ENCODE assay signal across 8 cellular contexts in genomic region chr13:33228645-33229445, GRCh38. TPM values are rescaled to one million over a fixed set of nuclear protein-coding genes. Genes with fewer than 3 reads are reported as not detected.
DNase-seq lines count a peak whose midpoint lies in the region; ATAC-seq, FAIRE-seq and TF ChIP-seq lines count a peak whose summit lies in the region.

No MANE protein-coding gene starts in this region.

- SMC1A ChIA-PET in GM12878 (lab: Charles Lee; ENCODE audit: uncharacterized antibody, unreplicated experiment): interaction anchor here (0.6 to 4.8 kb wide), 19 partner anchors 9 to 496 kb away, joined by 3 to 21 read pairs (median 4); partner anchors contain the start of gene STARD13

- peak; percentile 96 for FAIRE-seq in GM12878 (lab: Jason Lieb, UNC)

- no peak overlapping the region for H3K9ac ChIP-seq in GM12878 (ENCODE audit: control insufficient read depth, insufficient read depth, low read length)

- H4K20me1 ChIP-seq in GM12878 (ENCODE audit: control insufficient read depth, insufficient read depth): no peaks in the 10 kb centered on the region

- no peak overlapping the region for H3K27ac ChIP-seq in GM12878 (ENCODE audit: control insufficient read depth, insufficient read depth)

- TF ChIP-seq CTCF in GM12878 (IDR thresholded peaks at IDR 0.05 in 2 of 3, conservative IDR thresholded peaks at IDR 0.05 in 1 of 3; ENCODE audit: control insufficient read depth in 2 of 3, extremely low read depth in 1 of 3, insufficient read depth in 1 of 3, low read depth in 3 of 3, low read length in 3 of 3): peak; percentile 83 to 98 (median 94)

- in situ Hi-C loops in GM12878 (cut with MboI): loop anchor here (5.0 kb wide), 1 partner anchor 493 kb away; no protein-coding TSS in a partner anchor

- TF ChIP-seq POLR2A in GM12878 (IDR thresholded peaks at IDR 0.05; ENCODE audit: low read depth, low read length): no peak

- H2AFZ ChIP-seq in GM12878 (ENCODE audit: control insufficient read depth, low read depth, low read length): peak overlapping the region; percentile 29; the same call in 1 of the 2 replicates

- POLR2A ChIA-PET in GM12878 (lab: Charles Lee): interaction anchor here (0.6 to 1.7 kb wide), 2 partner anchors 309 to 314 kb away, joined by 4 read pairs; no protein-coding TSS in a partner anchor

- H3K79me2 ChIP-seq in GM12878 (ENCODE audit: control insufficient read depth, insufficient read depth, low read length): no peaks in the 10 kb centered on the region

- intact Hi-C loops in GM12878 (cut with micrococcal nuclease; ENCODE audit: unreplicated experiment): loop anchor here (1.0 kb wide), 3 partner anchors 259 to 494 kb away; no protein-coding TSS in a partner anchor

- H3K9me3 Mint-ChIP-seq in stimulated activated naive B cell treated with anti-CD40 and anti-IgM and Interleukin-4, amounts not matched to agents 10 μg/mL and 1 μg/mL and 100 μg/mL, for 72 hours: peaks cover 7 to 16% of the 10 kb centered on the region in 2 donors

- no peaks in the 10 kb centered on the region for H3K27me3 ChIP-seq in GM12878 (replicated peaks in 1 of 2; ENCODE audit: control insufficient read depth in 2 of 2, insufficient read depth in 2 of 2, low read length in 1 of 2)

- H3K9me3 ChIP-seq in GM12878 (replicated peaks; ENCODE audit: control insufficient read depth, insufficient read depth, low read length): peaks cover 4% of the 10 kb centered on the region

- TF ChIP-seq EP300 in GM12878 (IDR thresholded peaks at IDR 0.05; ENCODE audit: borderline replicate concordance in 1 of 2, control insufficient read depth in 1 of 2, low read depth in 2 of 2, low read length in 2 of 2): no peak

- WGBS in GM12878 (ENCODE audit: insufficient coverage, insufficient replicate concordance, low lambda C conversion rate, missing lambda C conversion rate): 37% methylated on average over 12 of the region's 12 CpGs

- peak; percentile 98 for TF ChIP-seq RAD21 in GM12878 (IDR thresholded peaks at IDR 0.05; ENCODE audit: insufficient read depth, low read depth, low read length)

- no peaks in the 10 kb centered on the region for H3K36me3 ChIP-seq in GM12878 (ENCODE audit: control insufficient read depth in 2 of 2, insufficient read depth in 2 of 2, low read length in 1 of 2)

- H3K4me2 ChIP-seq in GM12878 (ENCODE audit: control insufficient read depth, insufficient read depth): no peak overlapping the region

- no peak overlapping the region for H3K27ac Mint-ChIP-seq in stimulated activated naive B cell treated with anti-CD40 and anti-IgM and Interleukin-4, amounts not matched to agents 10 μg/mL and 1 μg/mL and 100 μg/mL, for 72 hours

- H3K4me1 Mint-ChIP-seq in stimulated activated naive B cell treated with anti-CD40 and anti-IgM and Interleukin-4, amounts not matched to agents 10 μg/mL and 1 μg/mL and 100 μg/mL, for 72 hours: peaks cover 0 to 3% of the 10 kb centered on the region in 2 donors

- CTCF ChIA-PET in GM12878 (lab: Yijun Ruan, JAX): interaction anchor here (0.6 to 6.5 kb wide), 30 partner anchors 9 to 494 kb away, joined by 3 to 44 read pairs (median 5); no protein-coding TSS in a partner anchor

- DNase-seq in stimulated activated CD4-positive, alpha-beta T cell treated with anti-CD3 and anti-CD28 coated beads, Interleukin-4, amount 100 ng/mL, for 24 hours: peak; percentile 15
- DNase-seq in stimulated activated CD4-positive, alpha-beta T cell treated with anti-CD3 and anti-CD28 coated beads, Interleukin-1b, Interleukin-23, amount 100 ng/mL, for 48 hours: no peak
- DNase-seq in NCI-H345 (lab: John Stamatoyannopoulos, UW) (peak; percentile 20), GM12878 (ENCODE audit: low read depth, low spot score) (no peak), iPS-NIHi7 (ENCODE audit: extremely low spot score) (peak; percentile 57)
- DNase-seq in stimulated activated naive B cell treated with anti-CD40 and anti-IgM and Interleukin-4, amounts not matched to agents 10 μg/mL and 1 μg/mL and 100 μg/mL, for 72 hours: no peak
- no peak for DNase-seq in stimulated activated CD4-positive, alpha-beta T cell treated with anti-CD3 and anti-CD28 coated beads, Interleukin-2, amount 100 ng/mL, for 24 hours

- no peaks in the 10 kb centered on the region for H3K4me1 ChIP-seq in GM12878 (ENCODE audit: control insufficient read depth, insufficient read depth, low read length)

- no peak overlapping the region for H3K4me3 ChIP-seq in GM12878

- no peak overlapping the region for H3K4me3 Mint-ChIP-seq in stimulated activated naive B cell treated with anti-CD40 and anti-IgM and Interleukin-4, amounts not matched to agents 10 μg/mL and 1 μg/mL and 100 μg/mL, for 72 hours

- peaks cover 4 to 6% of the 10 kb centered on the region in 2 donors for H3K27me3 Mint-ChIP-seq in stimulated activated naive B cell treated with anti-CD40 and anti-IgM and Interleukin-4, amounts not matched to agents 10 μg/mL and 1 μg/mL and 100 μg/mL, for 72 hours

- ATAC-seq in HG02642 (IDR thresholded peaks at IDR 0.05; ENCODE audit: poor library complexity, unreplicated experiment) (peak; percentile 81), GM12878 (peak; percentile 94)
- ATAC-seq in stimulated activated naive B cell treated with anti-CD40 and anti-IgM and Interleukin-4, amounts not matched to agents 10 μg/mL and 1 μg/mL and 100 μg/mL, for 72 hours (replicated peaks): peak; percentile 72 to 76

- BruUV-seq in GM12878 (replicated peaks; lab: Mats Ljungman, UMichigan): no TSS peak

- peaks cover 3 to 13% of the 10 kb centered on the region in 2 donors for H3K36me3 Mint-ChIP-seq in stimulated activated naive B cell treated with anti-CD40 and anti-IgM and Interleukin-4, amounts not matched to agents 10 μg/mL and 1 μg/mL and 100 μg/mL, for 72 hours

- RAD21 ChIA-PET in GM12878 (lab: Charles Lee; ENCODE audit: unreplicated experiment): interaction anchor here (0.6 to 3.7 kb wide), 20 partner anchors 9 to 529 kb away, joined by 3 to 27 read pairs (median 4); no protein-coding TSS in a partner anchor

TF ChIP-seq in GM12878, 131 proteins besides CTCF, POLR2A, EP300 and RAD21 (continues in another document):
- TF ChIP-seq, protein P1, sequence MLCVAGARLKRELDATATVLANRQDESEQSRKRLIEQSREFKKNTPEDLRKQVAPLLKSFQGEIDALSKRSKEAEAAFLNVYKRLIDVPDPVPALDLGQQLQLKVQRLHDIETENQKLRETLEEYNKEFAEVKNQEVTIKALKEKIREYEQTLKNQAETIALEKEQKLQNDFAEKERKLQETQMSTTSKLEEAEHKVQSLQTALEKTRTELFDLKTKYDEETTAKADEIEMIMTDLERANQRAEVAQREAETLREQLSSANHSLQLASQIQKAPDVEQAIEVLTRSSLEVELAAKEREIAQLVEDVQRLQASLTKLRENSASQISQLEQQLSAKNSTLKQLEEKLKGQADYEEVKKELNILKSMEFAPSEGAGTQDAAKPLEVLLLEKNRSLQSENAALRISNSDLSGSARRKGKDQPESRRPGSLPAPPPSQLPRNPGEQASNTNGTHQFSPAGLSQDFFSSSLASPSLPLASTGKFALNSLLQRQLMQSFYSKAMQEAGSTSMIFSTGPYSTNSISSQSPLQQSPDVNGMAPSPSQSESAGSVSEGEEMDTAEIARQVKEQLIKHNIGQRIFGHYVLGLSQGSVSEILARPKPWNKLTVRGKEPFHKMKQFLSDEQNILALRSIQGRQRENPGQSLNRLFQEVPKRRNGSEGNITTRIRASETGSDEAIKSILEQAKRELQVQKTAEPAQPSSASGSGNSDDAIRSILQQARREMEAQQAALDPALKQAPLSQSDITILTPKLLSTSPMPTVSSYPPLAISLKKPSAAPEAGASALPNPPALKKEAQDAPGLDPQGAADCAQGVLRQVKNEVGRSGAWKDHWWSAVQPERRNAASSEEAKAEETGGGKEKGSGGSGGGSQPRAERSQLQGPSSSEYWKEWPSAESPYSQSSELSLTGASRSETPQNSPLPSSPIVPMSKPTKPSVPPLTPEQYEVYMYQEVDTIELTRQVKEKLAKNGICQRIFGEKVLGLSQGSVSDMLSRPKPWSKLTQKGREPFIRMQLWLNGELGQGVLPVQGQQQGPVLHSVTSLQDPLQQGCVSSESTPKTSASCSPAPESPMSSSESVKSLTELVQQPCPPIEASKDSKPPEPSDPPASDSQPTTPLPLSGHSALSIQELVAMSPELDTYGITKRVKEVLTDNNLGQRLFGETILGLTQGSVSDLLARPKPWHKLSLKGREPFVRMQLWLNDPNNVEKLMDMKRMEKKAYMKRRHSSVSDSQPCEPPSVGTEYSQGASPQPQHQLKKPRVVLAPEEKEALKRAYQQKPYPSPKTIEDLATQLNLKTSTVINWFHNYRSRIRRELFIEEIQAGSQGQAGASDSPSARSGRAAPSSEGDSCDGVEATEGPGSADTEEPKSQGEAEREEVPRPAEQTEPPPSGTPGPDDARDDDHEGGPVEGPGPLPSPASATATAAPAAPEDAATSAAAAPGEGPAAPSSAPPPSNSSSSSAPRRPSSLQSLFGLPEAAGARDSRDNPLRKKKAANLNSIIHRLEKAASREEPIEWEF (IDR thresholded peaks at IDR 0.05; ENCODE audit: insufficient replicate concordance, low read depth, low read length): peak; percentile 44
- 0 out of 2 replicates have a peak, but pooled peaks have one; percentile 19 for TF ChIP-seq NFIC (IDR thresholded peaks at IDR 0.05; ENCODE audit: low read depth, low read length)

RNA-seq across cellular contexts. Expression of gene STARD13, which starts 56.7 kb away (rescaled TPM):
- 81.3 and 82.3 TPM in 2 replicates for total RNA-seq in GM12878 (2013; cell fraction: nucleolus; rRNA removed)
- 12.8 and 14.0 TPM in 2 replicates for total RNA-seq in GM12878 (2014; rRNA removed)
- 9.0 and 9.3 TPM in 2 replicates for total RNA-seq in GM12878 (2014; rRNA removed; fragmentation: Illumina TruSeq; extraction: Trizol)
- total RNA-seq in GM12878 (2021): 15.1 and 15.9 TPM in 2 replicates
- polyA plus RNA-seq in GM12878 (2011; ENCODE audit: low read depth): 1.5 TPM
- polyA plus RNA-seq in GM12878 (2011; rRNA removed): 35.7 and 41.6 TPM in 2 replicates
- 26.2 and 26.5 TPM in 2 replicates for polyA plus RNA-seq in GM12878 (2011; cell fraction: cytosol; rRNA removed)
- 90.1 and 92.8 TPM in 2 replicates for polyA plus RNA-seq in GM12878 (2011; cell fraction: nucleus; rRNA removed)
- 2.1 and 4.1 TPM in 2 replicates for polyA plus RNA-seq in GM12878 (2012)
- 7.5 and 8.6 TPM in 2 replicates for polyA plus RNA-seq in GM12878 (2014; fragmentation: Illumina TruSeq; extraction: Trizol)
- 1 to 10 TPM; 4.0 to 4.1 TPM for polyA plus RNA-seq in GM12878 (2014; fragmentation: Nextera tagmentation; extraction: Ambion mirVana)
- 7.9 and 11.5 TPM in 2 replicates for polyA plus RNA-seq in GM12878 (2014; rRNA removed)
- polyA plus RNA-seq in GM12878 (2016; fragmentation: Nextera tagmentation; extraction: Ambion mirVana): 10 to 100 TPM in 1 of 2 experiments, 1 to 10 TPM in 1; 9.8 to 10.5 TPM
- 91.4 and 92.1 TPM in 2 replicates for polyA minus RNA-seq in GM12878 (2011; rRNA and poly(A)+ RNA removed)
- 17.9 and 24.3 TPM in 2 replicates for polyA minus RNA-seq in GM12878 (2011; cell fraction: cytosol; rRNA and poly(A)+ RNA removed)
- polyA minus RNA-seq in GM12878 (2011; cell fraction: nucleus; rRNA and poly(A)+ RNA removed): 85.5 and 147 TPM in 2 replicates

Comparison
In these comparisons a context has a peak if more than half of its experiments do, and no peak if none do; other contexts are left out.
1. DNase-seq: peak in stimulated activated CD4-positive, alpha-beta T cell treated with anti-CD3 and anti-CD28 coated beads, Interleukin-4, amount 100 ng/mL, for 24 hours (single experiment), NCI-H345 (single experiment) and iPS-NIHi7 (single experiment); none in stimulated activated CD4-positive, alpha-beta T cell treated with anti-CD3 and anti-CD28 coated beads, Interleukin-1b, Interleukin-23, amount 100 ng/mL, for 48 hours (single experiment), GM12878 (single experiment), stimulated activated naive B cell treated with anti-CD40 and anti-IgM and Interleukin-4, amounts not matched to agents 10 μg/mL and 1 μg/mL and 100 μg/mL, for 72 hours (single experiment) and stimulated activated CD4-positive, alpha-beta T cell treated with anti-CD3 and anti-CD28 coated beads, Interleukin-2, amount 100 ng/mL, for 24 hours (0 of 2).
2. Peak in every context shown above with its lines, with median percentiles within 50 percentile points of each other: ATAC-seq.